ENCODE assay signal across 35 cellular contexts in the genomic region with DNA sequence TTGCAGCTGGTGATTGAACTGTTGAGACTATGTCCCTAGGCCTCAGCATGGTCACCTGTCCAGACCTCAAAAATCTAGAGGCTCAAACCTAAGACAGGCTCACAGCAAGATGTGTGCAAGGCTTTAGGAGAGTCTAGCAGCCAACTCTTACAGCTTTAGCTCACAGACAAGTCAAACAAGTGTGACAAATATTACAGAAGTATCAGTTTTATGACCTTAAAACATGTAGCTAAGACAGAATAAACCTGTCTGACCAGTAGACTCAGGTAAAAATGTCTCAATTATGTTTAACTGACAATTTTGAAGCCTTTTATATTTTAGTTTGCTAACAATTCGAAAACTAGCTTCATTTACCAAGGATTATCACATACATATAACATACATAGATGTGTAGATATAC.
"Had no signal": no experiment of that assay in that cellular context is flagged by ENCODE, and none has a peak within 500 bp of the region (broad histone marks: within the 10 kb centered on the region; RNA-seq: fewer than 3 reads in every experiment).

No MANE protein-coding gene starts in this region.

- H3K36me3 ChIP-seq: MG63 had no signal

- DNase-seq: Karpas-422, Kasumi-1, MG63, MM.1S, MV-4-11, NCI-H1048, NCI-H1092, NCI-H1092 treated with DMSO at 0.1 percent for 48 hours, NCI-H1105, NCI-H1105 treated with DMSO at 0.1 percent for 48 hours, NCI-H1417, NCI-H1417 treated with DMSO at 0.1 percent for 48 hours, NCI-H1436, NCI-H1436 treated with DMSO at 0.1 percent for 48 hours, NCI-H146, NCI-H1694, NCI-H1694 treated with DMSO at 0.1 percent for 48 hours, NCI-H187, NCI-H187 treated with DMSO at 0.1 percent for 48 hours, NCI-H1930, NCI-H2029, NCI-H2029 treated with DMSO at 0.1 percent for 48 hours, NCI-H2081, NCI-H2081 treated with DMSO at 0.1 percent for 48 hours, NCI-H2107, NCI-H2171, NCI-H2171 treated with DMSO at 0.1 percent for 48 hours, NCI-H2227 treated with DMSO at 0.1 percent for 48 hours, NCI-H345, NCI-H446, NCI-H446 treated with DMSO at 0.1 percent for 48 hours, NCI-H510A, NCI-H510A treated with DMSO at 0.1 percent for 48 hours, NCI-H524 treated with DMSO at 0.1 percent for 48 hours, NCI-H526 had no signal

- H3K9me3 ChIP-seq: MG63 had no signal

- H3K4me3 ChIP-seq: MG63 had no signal

- H3K27me3 ChIP-seq: MG63 had no signal
